1 cellular context compared by ENCODE assay signal in genomic region chr12:30564394-30564793, GRCh38.
TF ChIP-seq lines count a peak whose summit lies in the region.

No MANE protein-coding gene starts in this region.

TF ChIP-seq in K562, 482 proteins besides CTCF, POLR2A, EP300 and RAD21 (continued from another document):
- TF ChIP-seq BCLAF1 (IDR thresholded peaks at IDR 0.05; ENCODE audit: borderline replicate concordance in 1 of 2, control insufficient read depth in 1 of 2, low read depth in 2 of 2, low read length in 1 of 2): no peak
- no peak for TF ChIP-seq SMARCC2 (IDR thresholded peaks at IDR 0.05; ENCODE audit: low read depth)
- peak; percentile 66 for TF ChIP-seq ZNF316 (IDR thresholded peaks at IDR 0.05)
- TF ChIP-seq SP2 (IDR thresholded peaks at IDR 0.05; ENCODE audit: extremely low read depth, low read depth, low read length, poor library complexity, severe bottlenecking): no peak
- 0 out of 2 replicates have a peak, but pooled peaks have one; percentile 14 for TF ChIP-seq MAFK (IDR thresholded peaks at IDR 0.05; ENCODE audit: low read length)
- TF ChIP-seq STAT5A (IDR thresholded peaks at IDR 0.05; ENCODE audit: borderline replicate concordance, low read length): no peak
